In the genomic region with DNA sequence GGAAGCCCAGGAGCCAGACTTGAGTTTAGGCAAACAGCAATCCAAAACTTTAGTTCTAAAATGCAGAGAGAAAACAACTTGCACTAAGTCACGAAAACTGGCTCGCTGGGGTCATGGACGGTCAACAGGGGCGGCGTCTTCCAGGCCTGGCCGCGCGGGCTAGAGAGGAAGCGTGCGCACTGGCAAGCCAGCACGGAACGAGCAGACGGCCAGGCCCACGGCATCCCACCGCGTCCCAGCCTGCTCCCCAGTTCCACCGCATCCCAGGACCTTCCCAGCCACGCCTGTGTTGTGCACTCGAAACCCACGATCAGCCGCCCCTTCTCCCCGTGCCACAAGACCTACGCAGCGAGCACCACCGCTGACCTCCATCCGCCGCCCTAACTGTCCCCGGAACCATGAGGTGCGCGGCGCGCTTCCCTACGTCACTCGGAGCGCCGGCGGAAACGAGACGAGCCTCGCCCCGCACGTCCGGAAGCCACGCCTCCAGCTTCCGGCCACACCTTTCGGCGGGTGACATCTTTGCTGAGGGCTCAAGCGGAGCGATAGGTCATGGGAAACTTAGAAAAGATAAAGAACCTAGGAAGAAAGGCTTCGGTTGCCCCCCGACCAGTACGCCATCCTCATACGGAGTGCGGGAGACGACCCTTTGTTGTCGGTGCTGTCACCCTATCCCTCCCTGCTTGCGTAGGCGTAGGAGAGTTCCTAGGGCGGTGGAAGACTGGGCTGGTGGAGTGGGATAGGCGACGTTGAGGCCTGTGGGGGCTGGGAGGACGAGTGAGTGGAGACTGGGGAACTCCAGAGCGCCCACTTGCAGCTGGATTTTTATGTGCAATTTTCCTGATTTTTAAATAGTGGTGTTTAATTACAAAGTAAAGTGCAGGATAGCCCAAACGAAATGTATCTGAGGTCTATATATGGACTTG, we compare ENCODE assay signal across 8 cellular contexts. TPM values are rescaled to one million over a fixed set of nuclear protein-coding genes. Genes with fewer than 3 reads are reported as not detected.
DNase-seq lines count a peak whose midpoint lies in the region; ATAC-seq, FAIRE-seq and TF ChIP-seq lines count a peak whose summit lies in the region.

Gene TBRG4 (minus strand): TSS at position 400 of the 926 bp plus-strand sequence. CDS start 2,460 bp downstream, outside the sequence.

- H3K4me1 ChIP-seq in BE2C = no peaks in the 10 kb centered on the region
- peaks cover 3 to 15% of the 10 kb centered on the region in 2 donors for H3K4me1 ChIP-seq in kidney (ENCODE audit: control insufficient read depth in 1 of 2, insufficient read depth in 1 of 2, low read depth in 1 of 2, low read length in 2 of 2)

- FAIRE-seq in kidney (lab: Jason Lieb, UNC) = no peak

- H3K4me3 ChIP-seq in BE2C (ENCODE audit: low read depth, low read length) (peak within 1 kb of the TSS; percentile 98), kidney (ENCODE audit: low read length in 2 of 2) (peak within 1 kb of the TSS; percentile 71 to 95)

- H3K36me3 Mint-ChIP-seq in chondrocyte (ENCODE audit: low read depth) = peaks cover 4% of the 10 kb centered on the region

- peaks cover 41% of the 10 kb centered on the region for H3K4me1 Mint-ChIP-seq in chondrocyte (ENCODE audit: low read depth)

- intact Hi-C loops in kidney (cut with DNase I) = no loop called here

- peak; percentile 96 for ATAC-seq in HG03439 (IDR thresholded peaks at IDR 0.05; ENCODE audit: unreplicated experiment)

- H3K36me3 ChIP-seq in BE2C (peaks cover 32% of the 10 kb centered on the region), kidney (ENCODE audit: control insufficient read depth in 1 of 2, insufficient read depth in 2 of 2, low read length in 2 of 2) (peaks cover 22 to 23% of the 10 kb centered on the region in 2 donors)

- H3K27me3 ChIP-seq in BE2C = no peaks in the 10 kb centered on the region

- H3K9me3 ChIP-seq in BE2C (no peaks in the 10 kb centered on the region), kidney (ENCODE audit: control insufficient read depth in 1 of 2, low read length in 2 of 2) (no peaks in the 10 kb centered on the region)

- H3K27ac ChIP-seq in kidney (ENCODE audit: low read depth in 2 of 2, low read length in 2 of 2) = peak within 1 kb of the TSS; percentile 91 to 99

- TF ChIP-seq POLR2A in GM19193 (IDR thresholded peaks at IDR 0.05; ENCODE audit: extremely low read depth, insufficient read depth, insufficient read length) = peak; percentile 96

- H3K27me3 Mint-ChIP-seq in chondrocyte (ENCODE audit: low read depth) = peaks cover 14% of the 10 kb centered on the region

- peak within 1 kb of the TSS; percentile 62 to 70 for H3K9ac ChIP-seq in kidney (ENCODE audit: low read length in 2 of 2)

- H3K4me3 Mint-ChIP-seq in chondrocyte (ENCODE audit: unreplicated experiment) = peak within 1 kb of the TSS; percentile 96

- no peaks in the 10 kb centered on the region for H3K9me3 Mint-ChIP-seq in chondrocyte (ENCODE audit: low read depth)

- DNase-seq in BE2C (peak; percentile 96), NCI-H510A (lab: John Stamatoyannopoulos, UW) (peak; percentile 87), chondrocyte (ENCODE audit: low spot score) (peak; percentile 96), kidney (peak; percentile 98)
- DNase-seq in activated CD4-positive, alpha-beta T cell treated with anti-CD3 and anti-CD28 coated beads for 24 hours (ENCODE audit: low read depth in 2 of 2) = peak; percentile 89 to 91
- peak; percentile 96 for DNase-seq in stimulated activated CD4-positive, alpha-beta T cell treated with anti-CD3 and anti-CD28 coated beads, Interleukin-15, amount 100 ng/mL, for 24 hours

- TF ChIP-seq CTCF in BE2C (IDR thresholded peaks at IDR 0.05; ENCODE audit: low read depth, low read length) (peak; percentile 57), chondrocyte (IDR thresholded peaks at IDR 0.05) (peak; percentile 75), kidney (IDR thresholded peaks at IDR 0.05; ENCODE audit: borderline replicate concordance, extremely low read depth, insufficient read depth) (peak; percentile 15)

- peak within 1 kb of the TSS; percentile 98 for H3K27ac Mint-ChIP-seq in chondrocyte (ENCODE audit: unreplicated experiment)

RNA-seq across cellular contexts. Expression of gene TBRG4, which starts in this region (rescaled TPM):
- polyA plus RNA-seq in BE2C (2012; ENCODE audit: insufficient read depth, insufficient read length, low read depth) = 221 TPM
- total RNA-seq in chondrocyte = 39.5 to 45.7 TPM (median 43.7 TPM) in 3 replicates
- total RNA-seq in kidney = 67.8 TPM
- polyA plus RNA-seq in kidney (ENCODE audit: insufficient read depth, low read depth, low replicate concordance) = 45.7 TPM

Comparison
In these comparisons a context has a peak if more than half of its experiments do, and no peak if none do; other contexts are left out.
1. Peak in every context shown above with its lines: DNase-seq, ATAC-seq, H3K4me3 ChIP-seq and H3K27ac ChIP-seq.
2. CTCF ChIP-seq: peak in every context shown above with its lines; median percentile 75 in chondrocyte; 57 in BE2C; 15 in kidney.